ENCODE assay signal across 9 cellular contexts in genomic region chr4:85411386-85411785, GRCh38.
"Had no signal": no experiment of that assay in that cellular context is flagged by ENCODE, and none has a peak within 500 bp of the region (broad histone marks: within the 10 kb centered on the region; RNA-seq: fewer than 3 reads in every experiment).

No MANE protein-coding gene starts in this region.

- H3K4me1 ChIP-seq: HAP-1 had no signal

- H3K27ac Mint-ChIP-seq: GM23338, H9, HFFc6 had no signal

- ATAC-seq: GM23338, HCT116 had no signal

- H3K9ac ChIP-seq: GM23248 had no signal

- H3K36me3 ChIP-seq: HAP-1 had no signal

- H3K27ac ChIP-seq: GM23248 had no signal

- H3K4me1 Mint-ChIP-seq: GM23338, H9 had no signal

- H2AFZ ChIP-seq: GM23248, GM23338 had no signal

- H3K9me3 Mint-ChIP-seq: GM23338, H9, HFFc6 had no signal

- H3K4me3 Mint-ChIP-seq: GM23338, H9, HFFc6 had no signal

- H3K4me3 ChIP-seq: GM23248, GM23338, HAP-1 had no signal

- DNase-seq: GM23248, GOT3, H7, H9, HCEC 1CT, HFFc6 had no signal

- H3K4me2 ChIP-seq: GM23338 had no signal

- H3K9me3 ChIP-seq: HAP-1 had no signal
